8 cellular contexts compared by ENCODE assay signal in the genomic region with DNA sequence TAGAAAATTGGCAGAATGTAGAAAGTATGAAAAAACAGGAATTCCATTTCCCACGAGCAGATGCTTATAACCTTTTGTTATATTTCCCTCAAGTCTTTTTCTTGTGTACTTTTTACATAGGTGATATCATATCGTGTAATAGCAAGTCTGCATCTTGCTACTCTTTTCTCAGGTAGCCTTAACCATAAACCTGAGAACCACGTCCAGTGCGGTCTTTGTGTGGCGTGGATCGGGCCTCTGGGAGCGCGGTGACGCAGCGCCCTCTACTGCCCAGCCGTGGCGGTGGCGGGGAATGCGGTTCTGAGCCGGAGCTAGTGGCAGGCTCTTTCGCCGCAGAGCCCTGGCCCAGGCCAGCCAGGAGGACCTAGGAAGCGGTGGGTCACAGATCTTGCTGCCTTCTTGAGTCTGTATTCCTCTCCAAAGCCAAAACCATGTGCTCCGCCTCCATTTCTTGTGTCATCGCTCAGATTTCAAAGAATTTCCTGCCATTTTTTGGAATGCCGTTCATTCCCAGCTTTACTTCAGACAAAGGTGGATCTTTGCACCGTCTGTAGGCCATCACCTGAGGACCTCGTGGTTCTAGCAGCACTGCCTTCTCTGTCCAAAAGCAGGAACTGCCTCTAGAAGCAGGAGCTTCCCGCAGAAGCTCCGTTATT.
DNase-seq lines count a peak whose midpoint lies in the region; ATAC-seq, FAIRE-seq and TF ChIP-seq lines count a peak whose summit lies in the region.

No MANE protein-coding gene starts in this region.

- DNase-seq in GM12891 (ENCODE audit: insufficient read length, low spot score) (peak; percentile 70), NCI-H1694 treated with DMSO at 0.1 percent for 48 hours (lab: John Stamatoyannopoulos, UW) (peak; percentile 12), lower leg skin (ENCODE audit: low spot score in 2 of 2) (peak; percentile 74 to 98), DMS153 (lab: John Stamatoyannopoulos, UW) (no peak)
- peak; percentile 69 for DNase-seq in activated CD4-positive, alpha-beta T cell treated with anti-CD3 and anti-CD28 coated beads, Interleukin-2, amount 50 U/mL, for 1 hour
- peak; percentile 43 to 62 (median 60) for DNase-seq in stimulated activated CD4-positive, alpha-beta T cell treated with anti-CD3 and anti-CD28 coated beads, TNF-alpha, amount 100 ng/mL, for 48 hours (ENCODE audit: low read depth in 3 of 3)

- intact Hi-C loops in lower leg skin (cut with DNase I; ENCODE audit: low total_unique reads), result loop anchor here (5.0 to 10.0 kb wide), 2 partner anchors 96 kb away; no protein-coding TSS in a partner anchor

- no peak for ATAC-seq in GM19023 (IDR thresholded peaks at IDR 0.05; ENCODE audit: unreplicated experiment)

- H3K27ac ChIP-seq in cingulate gyrus (ENCODE audit: low read depth, low read length), result peak overlapping the region; percentile 66

- peak; percentile 89 for FAIRE-seq in GM12891 (lab: Jason Lieb, UNC)

- TF ChIP-seq POLR2A in GM12891 (IDR thresholded peaks at IDR 0.05; ENCODE audit: low read depth, low read length), result no peak
- no peak for TF ChIP-seq POLR2A in lower leg skin (IDR thresholded peaks at IDR 0.05)

- WGBS in lower leg skin, 2 donors, result 18 to 25% methylated on average over 25 of the region's 25 CpGs

- no peak overlapping the region for H3K4me3 ChIP-seq in lower leg skin (ENCODE audit: low read depth, poor library complexity, severe bottlenecking)

- TF ChIP-seq CTCF in lower leg skin (IDR thresholded peaks at IDR 0.05), result peak in 1 of 3 donors; percentile 90

TF ChIP-seq in GM12891, 5 proteins besides CTCF, POLR2A, EP300 and RAD21:
- no peak for TF ChIP-seq PAX5 (IDR thresholded peaks at IDR 0.05; ENCODE audit: insufficient read depth, low read length, severe bottlenecking)
- no peak for TF ChIP-seq POU2F2 (IDR thresholded peaks at IDR 0.05; ENCODE audit: low read depth, low read length)
- TF ChIP-seq SPI1 (IDR thresholded peaks at IDR 0.05; ENCODE audit: low read depth, low read length), result no peak
- TF ChIP-seq TAF1 (IDR thresholded peaks at IDR 0.05; ENCODE audit: low read depth, low read length), result no peak
- no peak for TF ChIP-seq POLR2AphosphoS5 (IDR thresholded peaks at IDR 0.05; ENCODE audit: low read depth, low read length)
TF ChIP-seq in GM12891: peak in this region for 0.
